ENCODE assay signal across 12 cellular contexts in genomic region chr3:51710631-51711351, GRCh38. TPM values are rescaled to one million over a fixed set of nuclear protein-coding genes. Genes with fewer than 3 reads are reported as not detected.
DNase-seq lines count a peak whose midpoint lies in the region; ATAC-seq and TF ChIP-seq lines count a peak whose summit lies in the region.
"Had no signal": no experiment of that assay in that cellular context is flagged by ENCODE, and none has a peak within 500 bp of the region (broad histone marks: within the 10 kb centered on the region; RNA-seq: fewer than 3 reads in every experiment).

No MANE protein-coding gene starts in this region.

- H3K9me3 ChIP-seq in OCI-LY7 (ENCODE audit: low read length) (no peaks in the 10 kb centered on the region), suprapubic skin (no peaks in the 10 kb centered on the region)

- H3K4me2 ChIP-seq in OCI-LY7 (ENCODE audit: low read length): no peak overlapping the region

- DNase-seq in activated naive CD4-positive, alpha-beta T cell treated with anti-CD3 and anti-CD28 coated beads, Interleukin-2, amount 10 ng/mL, durations not matched to agents 7 days and 5 days: peak; percentile 22
- no peak for DNase-seq in activated naive CD4-positive, alpha-beta T cell treated with Interleukin-2 at 50 U/mL for 16 hours
- peak; percentile 12 for DNase-seq in OCI-LY7 (ENCODE audit: low spot score)
- DNase-seq in dorsolateral prefrontal cortex: peak in 8 of 10 donors; percentile 2 to 72 (median 40)
- peak; percentile 25 to 62 for DNase-seq in suprapubic skin (ENCODE audit: low spot score in 2 of 2)
- DNase-seq in NCI-H2081 treated with DMSO at 0.1 percent for 48 hours (lab: John Stamatoyannopoulos, UW): no peak
- DNase-seq: CD4-positive, alpha-beta memory T cell; T-helper 9 cell had no signal

- H3K4me3 ChIP-seq in OCI-LY7 (ENCODE audit: low read depth, low read length, poor library complexity, severe bottlenecking) (no peak overlapping the region), dorsolateral prefrontal cortex (peak overlapping the region in 18 of 59 donors; percentile 2 to 43 (median 11)), suprapubic skin (no peak overlapping the region)

- H3K27ac ChIP-seq in OCI-LY7 (ENCODE audit: low read depth, low read length, poor library complexity, severe bottlenecking) (no peak overlapping the region), dorsolateral prefrontal cortex (peak overlapping the region in 38 of 59 donors; percentile 7 to 82 (median 54)), suprapubic skin (no peak overlapping the region)
- H3K27ac ChIP-seq: parathyroid adenoma had no signal

- intact Hi-C loops in OCI-LY7 (cut with micrococcal nuclease; ENCODE audit: unreplicated experiment) (no loop called here), dorsolateral prefrontal cortex (cut with DNase I) (no loop called here)

- no peak overlapping the region for H3K4me3 Mint-ChIP-seq in activated naive CD4-positive, alpha-beta T cell treated with anti-CD3 and anti-CD28 coated beads, Interleukin-2, amount 10 ng/mL, durations not matched to agents 7 days and 5 days
- H3K4me3 Mint-ChIP-seq: brain; CD4-positive, alpha-beta memory T cell had no signal

- no peak overlapping the region for H2AFZ ChIP-seq in OCI-LY7 (ENCODE audit: low read length)
- H2AFZ ChIP-seq: parathyroid adenoma had no signal

- POLR2A ChIA-PET in OCI-LY7 (lab: Charles Lee): interaction anchor here (0.5 kb wide), 1 partner anchor 24 kb away, joined by 3 read pairs; no protein-coding TSS in a partner anchor

- H3K36me3 ChIP-seq in OCI-LY7 (ENCODE audit: insufficient read depth, low read length): no peaks in the 10 kb centered on the region
- no peaks in the 10 kb centered on the region for H3K36me3 ChIP-seq in suprapubic skin

- TF ChIP-seq EP300 in suprapubic skin (IDR thresholded peaks at IDR 0.05): no peak

- H3K9me3 Mint-ChIP-seq in activated naive CD4-positive, alpha-beta T cell treated with anti-CD3 and anti-CD28 coated beads, Interleukin-2, amount 10 ng/mL, durations not matched to agents 7 days and 5 days: no peaks in the 10 kb centered on the region
- H3K9me3 Mint-ChIP-seq: brain had no signal

- no peaks in the 10 kb centered on the region for H3K9me2 ChIP-seq in OCI-LY7 (ENCODE audit: insufficient read depth, low read length)

- H3K79me2 ChIP-seq in OCI-LY7 (ENCODE audit: insufficient read depth, low read depth, low read length): no peaks in the 10 kb centered on the region
- H3K79me2 ChIP-seq: parathyroid adenoma had no signal

- ATAC-seq in HG02678 (IDR thresholded peaks at IDR 0.05; ENCODE audit: unreplicated experiment): no peak
- no peak for ATAC-seq in GM18519 (IDR thresholded peaks at IDR 0.05; ENCODE audit: low FRiP score, unreplicated experiment)

- no peak; the same call in 1 of the 2 replicates for TF ChIP-seq CTCF in OCI-LY7 (conservative IDR thresholded peaks at IDR 0.05; ENCODE audit: low read length)
- peak in 12 of 56 donors; percentile 8 to 31 (median 16) for TF ChIP-seq CTCF in dorsolateral prefrontal cortex (IDR thresholded peaks at IDR 0.05 in 54 of 56, conservative IDR thresholded peaks at IDR 0.05 in 2 of 56; ENCODE audit: low read depth in 1 of 56, partially characterized antibody in 56 of 56)
- no peak for TF ChIP-seq CTCF in suprapubic skin (IDR thresholded peaks at IDR 0.05)

- 94% methylated on average over 6 of the region's 10 CpGs for WGBS in suprapubic skin

- peaks cover 9% of the 10 kb centered on the region for H3K36me3 Mint-ChIP-seq in activated naive CD4-positive, alpha-beta T cell treated with anti-CD3 and anti-CD28 coated beads, Interleukin-2, amount 10 ng/mL, durations not matched to agents 7 days and 5 days

- CTCF ChIA-PET in activated naive CD4-positive, alpha-beta T cell treated with anti-CD3 and anti-CD28 coated beads, Interleukin-2, amount 10 ng/mL, durations not matched to agents 7 days and 5 days (lab: Charles Lee): interaction anchor here (0.9 to 1.6 kb wide), 4 partner anchors 8 to 88 kb away, joined by 3 to 4 read pairs (median 4); no protein-coding TSS in a partner anchor
- CTCF ChIA-PET in OCI-LY7 (lab: Charles Lee; ENCODE audit: unreplicated experiment): no interaction called here

- H3K27me3 ChIP-seq in dorsolateral prefrontal cortex (no peaks in the 10 kb centered on the region), suprapubic skin (no peaks in the 10 kb centered on the region)

- no TSS peak for BruUV-seq in OCI-LY7 (replicated peaks; lab: Mats Ljungman, UMichigan)

- peaks cover 17% of the 10 kb centered on the region for H3K27me3 Mint-ChIP-seq in activated naive CD4-positive, alpha-beta T cell treated with anti-CD3 and anti-CD28 coated beads, Interleukin-2, amount 10 ng/mL, durations not matched to agents 7 days and 5 days
- H3K27me3 Mint-ChIP-seq: CD4-positive, alpha-beta memory T cell had no signal

- H4K20me1 ChIP-seq in OCI-LY7 (ENCODE audit: insufficient read depth, low read length): no peaks in the 10 kb centered on the region

- TF ChIP-seq POLR2A in suprapubic skin (IDR thresholded peaks at IDR 0.05): no peak

- no peak overlapping the region for H3K27ac Mint-ChIP-seq in activated naive CD4-positive, alpha-beta T cell treated with anti-CD3 and anti-CD28 coated beads, Interleukin-2, amount 10 ng/mL, durations not matched to agents 7 days and 5 days

- H3K4me1 ChIP-seq in OCI-LY7 (ENCODE audit: insufficient read depth, low read length, poor library complexity, severe bottlenecking) (no peaks in the 10 kb centered on the region), suprapubic skin (peaks cover 12% of the 10 kb centered on the region)

- no peaks in the 10 kb centered on the region for H3K4me1 Mint-ChIP-seq in activated naive CD4-positive, alpha-beta T cell treated with anti-CD3 and anti-CD28 coated beads, Interleukin-2, amount 10 ng/mL, durations not matched to agents 7 days and 5 days

RNA-seq across cellular contexts. Expression of gene GRM2, which starts 3.9 kb away (rescaled TPM):
- total RNA-seq in OCI-LY7 (2014; rRNA removed; shearing (Covaris generic)): 0.06 and 0.28 TPM in 2 replicates
- total RNA-seq in OCI-LY7 (2022) (0.11 and 0.29 TPM in 2 replicates), dorsolateral prefrontal cortex (10 to 100 TPM in 119 of 120 experiments, 1 to 10 TPM in 1; 8.1 to 42.6 (median 23.1) TPM), suprapubic skin (1 to 10 TPM; 1.9 to 7.3 (median 5.8) TPM)

RNA-seq across cellular contexts. Expression of gene TEX264, which starts 39.7 kb away (rescaled TPM):
- 42.4 and 50.3 TPM in 2 replicates for total RNA-seq in OCI-LY7 (2014; rRNA removed; shearing (Covaris generic))
- 42.7 and 45.6 TPM in 2 replicates for total RNA-seq in OCI-LY7 (2022)
- 10 to 100 TPM; 26.0 to 48.6 (median 36.4) TPM for total RNA-seq in dorsolateral prefrontal cortex
- 100 to 1,000 TPM in 3 of 4 donors, 10 to 100 TPM in 1; 52.3 to 137 (median 129) TPM for total RNA-seq in suprapubic skin

Comparison
In these comparisons a context has a peak if more than half of its experiments do, and no peak if none do; other contexts are left out.
1. DNase-seq: peak in activated naive CD4-positive, alpha-beta T cell treated with anti-CD3 and anti-CD28 coated beads, Interleukin-2, amount 10 ng/mL, durations not matched to agents 7 days and 5 days (single experiment), OCI-LY7 (single experiment), dorsolateral prefrontal cortex (8 of 10) and suprapubic skin (2 of 2); none in activated naive CD4-positive, alpha-beta T cell treated with Interleukin-2 at 50 U/mL for 16 hours (single experiment) and NCI-H2081 treated with DMSO at 0.1 percent for 48 hours (single experiment).
2. H3K27ac ChIP-seq: peak in dorsolateral prefrontal cortex (38 of 59); none in OCI-LY7 (single experiment) and suprapubic skin (single experiment).